1 cellular context compared by ENCODE assay signal in the genomic region with DNA sequence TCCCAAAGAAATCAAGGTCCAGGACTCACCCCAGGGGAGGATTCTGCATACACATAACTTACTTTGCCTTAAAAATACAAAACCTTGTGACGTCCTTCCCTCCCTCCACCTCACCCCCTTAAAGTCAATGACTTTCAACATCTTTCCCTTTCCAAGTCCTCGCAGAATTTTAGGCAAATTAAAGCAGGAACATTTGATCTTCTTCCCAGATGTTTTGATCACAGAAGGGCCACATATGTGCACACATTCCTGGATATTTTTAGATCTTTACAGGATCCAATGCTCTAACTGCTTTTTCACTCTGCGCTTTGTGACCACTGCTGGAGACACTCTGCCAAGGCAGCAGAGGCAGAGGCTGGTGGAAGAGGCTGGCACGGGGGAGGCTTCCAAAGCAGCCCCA.
TF ChIP-seq lines count a peak whose summit lies in the region.

No MANE protein-coding gene starts in this region.

TF ChIP-seq in GM23338, 12 proteins besides CTCF, POLR2A, EP300 and RAD21 (continued from another document):
- TF ChIP-seq, protein P1, sequence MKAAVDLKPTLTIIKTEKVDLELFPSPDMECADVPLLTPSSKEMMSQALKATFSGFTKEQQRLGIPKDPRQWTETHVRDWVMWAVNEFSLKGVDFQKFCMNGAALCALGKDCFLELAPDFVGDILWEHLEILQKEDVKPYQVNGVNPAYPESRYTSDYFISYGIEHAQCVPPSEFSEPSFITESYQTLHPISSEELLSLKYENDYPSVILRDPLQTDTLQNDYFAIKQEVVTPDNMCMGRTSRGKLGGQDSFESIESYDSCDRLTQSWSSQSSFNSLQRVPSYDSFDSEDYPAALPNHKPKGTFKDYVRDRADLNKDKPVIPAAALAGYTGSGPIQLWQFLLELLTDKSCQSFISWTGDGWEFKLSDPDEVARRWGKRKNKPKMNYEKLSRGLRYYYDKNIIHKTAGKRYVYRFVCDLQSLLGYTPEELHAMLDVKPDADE (IDR thresholded peaks at IDR 0.05): no peak
- TF ChIP-seq NANOG (IDR thresholded peaks at IDR 0.05; ENCODE audit: borderline replicate concordance) (no peak), EZH2 (IDR thresholded peaks at IDR 0.05; ENCODE audit: low read depth, unreplicated experiment) (no peak), ZNF114 (CRISPR knock-in tag; IDR thresholded peaks at IDR 0.05) (no peak), CREB1 (CRISPR knock-in tag; IDR thresholded peaks at IDR 0.05; ENCODE audit: low read depth) (no peak), ZNF331 (CRISPR knock-in tag; IDR thresholded peaks at IDR 0.05; ENCODE audit: low read depth) (no peak)
- TF ChIP-seq, protein P2, sequence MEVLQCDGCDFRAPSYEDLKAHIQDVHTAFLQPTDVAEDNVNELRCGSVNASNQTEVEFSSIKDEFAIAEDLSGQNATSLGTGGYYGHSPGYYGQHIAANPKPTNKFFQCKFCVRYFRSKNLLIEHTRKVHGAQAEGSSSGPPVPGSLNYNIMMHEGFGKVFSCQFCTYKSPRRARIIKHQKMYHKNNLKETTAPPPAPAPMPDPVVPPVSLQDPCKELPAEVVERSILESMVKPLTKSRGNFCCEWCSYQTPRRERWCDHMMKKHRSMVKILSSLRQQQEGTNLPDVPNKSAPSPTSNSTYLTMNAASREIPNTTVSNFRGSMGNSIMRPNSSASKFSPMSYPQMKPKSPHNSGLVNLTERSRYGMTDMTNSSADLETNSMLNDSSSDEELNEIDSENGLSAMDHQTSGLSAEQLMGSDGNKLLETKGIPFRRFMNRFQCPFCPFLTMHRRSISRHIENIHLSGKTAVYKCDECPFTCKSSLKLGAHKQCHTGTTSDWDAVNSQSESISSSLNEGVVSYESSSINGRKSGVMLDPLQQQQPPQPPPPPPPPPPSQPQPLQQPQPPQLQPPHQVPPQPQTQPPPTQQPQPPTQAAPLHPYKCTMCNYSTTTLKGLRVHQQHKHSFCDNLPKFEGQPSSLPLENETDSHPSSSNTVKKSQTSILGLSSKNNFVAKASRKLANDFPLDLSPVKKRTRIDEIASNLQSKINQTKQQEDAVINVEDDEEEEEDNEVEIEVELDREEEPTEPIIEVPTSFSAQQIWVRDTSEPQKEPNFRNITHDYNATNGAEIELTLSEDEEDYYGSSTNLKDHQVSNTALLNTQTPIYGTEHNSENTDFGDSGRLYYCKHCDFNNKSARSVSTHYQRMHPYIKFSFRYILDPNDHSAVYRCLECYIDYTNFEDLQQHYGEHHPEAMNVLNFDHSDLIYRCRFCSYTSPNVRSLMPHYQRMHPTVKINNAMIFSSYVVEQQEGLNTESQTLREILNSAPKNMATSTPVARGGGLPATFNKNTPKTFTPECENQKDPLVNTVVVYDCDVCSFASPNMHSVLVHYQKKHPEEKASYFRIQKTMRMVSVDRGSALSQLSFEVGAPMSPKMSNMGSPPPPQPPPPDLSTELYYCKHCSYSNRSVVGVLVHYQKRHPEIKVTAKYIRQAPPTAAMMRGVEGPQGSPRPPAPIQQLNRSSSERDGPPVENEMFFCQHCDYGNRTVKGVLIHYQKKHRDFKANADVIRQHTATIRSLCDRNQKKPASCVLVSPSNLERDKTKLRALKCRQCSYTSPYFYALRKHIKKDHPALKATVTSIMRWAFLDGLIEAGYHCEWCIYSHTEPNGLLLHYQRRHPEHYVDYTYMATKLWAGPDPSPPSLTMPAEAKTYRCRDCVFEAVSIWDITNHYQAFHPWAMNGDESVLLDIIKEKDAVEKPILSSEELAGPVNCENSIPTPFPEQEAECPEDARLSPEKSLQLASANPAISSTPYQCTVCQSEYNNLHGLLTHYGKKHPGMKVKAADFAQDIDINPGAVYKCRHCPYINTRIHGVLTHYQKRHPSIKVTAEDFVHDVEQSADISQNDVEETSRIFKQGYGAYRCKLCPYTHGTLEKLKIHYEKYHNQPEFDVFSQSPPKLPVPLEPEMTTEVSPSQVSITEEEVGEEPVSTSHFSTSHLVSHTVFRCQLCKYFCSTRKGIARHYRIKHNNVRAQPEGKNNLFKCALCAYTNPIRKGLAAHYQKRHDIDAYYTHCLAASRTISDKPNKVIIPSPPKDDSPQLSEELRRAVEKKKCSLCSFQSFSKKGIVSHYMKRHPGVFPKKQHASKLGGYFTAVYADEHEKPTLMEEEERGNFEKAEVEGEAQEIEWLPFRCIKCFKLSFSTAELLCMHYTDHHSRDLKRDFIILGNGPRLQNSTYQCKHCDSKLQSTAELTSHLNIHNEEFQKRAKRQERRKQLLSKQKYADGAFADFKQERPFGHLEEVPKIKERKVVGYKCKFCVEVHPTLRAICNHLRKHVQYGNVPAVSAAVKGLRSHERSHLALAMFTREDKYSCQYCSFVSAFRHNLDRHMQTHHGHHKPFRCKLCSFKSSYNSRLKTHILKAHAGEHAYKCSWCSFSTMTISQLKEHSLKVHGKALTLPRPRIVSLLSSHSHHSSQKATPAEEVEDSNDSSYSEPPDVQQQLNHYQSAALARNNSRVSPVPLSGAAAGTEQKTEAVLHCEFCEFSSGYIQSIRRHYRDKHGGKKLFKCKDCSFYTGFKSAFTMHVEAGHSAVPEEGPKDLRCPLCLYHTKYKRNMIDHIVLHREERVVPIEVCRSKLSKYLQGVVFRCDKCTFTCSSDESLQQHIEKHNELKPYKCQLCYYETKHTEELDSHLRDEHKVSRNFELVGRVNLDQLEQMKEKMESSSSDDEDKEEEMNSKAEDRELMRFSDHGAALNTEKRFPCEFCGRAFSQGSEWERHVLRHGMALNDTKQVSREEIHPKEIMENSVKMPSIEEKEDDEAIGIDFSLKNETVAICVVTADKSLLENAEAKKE (CRISPR knock-in tag; IDR thresholded peaks at IDR 0.05): no peak
